ENCODE assay signal across 14 cellular contexts in genomic region chr12:60148831-60149230, GRCh38.
A peak's percentile ranks its signal among the peaks of the same experiment; 100 is the strongest.
DNase-seq lines count a peak whose midpoint lies in the region; ATAC-seq and TF ChIP-seq lines count a peak whose summit lies in the region.
"Had no signal": no experiment of that assay in that cellular context is flagged by ENCODE, and none has a peak within 500 bp of the region (broad histone marks: within the 10 kb centered on the region; RNA-seq: fewer than 3 reads in every experiment).

No MANE protein-coding gene starts in this region.

- no peak overlapping the region for H3K27ac ChIP-seq in vagina
- H3K27ac ChIP-seq: C4-2B had no signal

- H3K9me3 ChIP-seq in vagina, result no peaks in the 10 kb centered on the region

- TF ChIP-seq POLR2A in vagina (IDR thresholded peaks at IDR 0.05), result no peak

- intact Hi-C loops in vagina (cut with DNase I), result no loop called here

- H3K27me3 ChIP-seq in vagina, result no peaks in the 10 kb centered on the region

- TF ChIP-seq CTCF in AG09319 (IDR thresholded peaks at IDR 0.05; ENCODE audit: low read depth, low read length) (no peak), vagina (IDR thresholded peaks at IDR 0.05) (no peak)

- ATAC-seq in HG02870 (IDR thresholded peaks at IDR 0.05; ENCODE audit: unreplicated experiment), result no peak

- no peak overlapping the region for H3K4me3 ChIP-seq in vagina

- H3K36me3 ChIP-seq in vagina, result no peaks in the 10 kb centered on the region

- DNase-seq in AG09319 (ENCODE audit: extremely low read depth, low read depth) (peak; percentile 31), M059J (ENCODE audit: low read depth) (peak; percentile 83), dermis blood vessel endothelial cell (peak; percentile 67), myocyte (ENCODE audit: low read depth) (peak; percentile 36), Kasumi-1 (lab: John Stamatoyannopoulos, UW) (no peak), vagina (ENCODE audit: extremely low spot score in 2 of 2) (no peak)
- DNase-seq in activated effector memory CD4-positive, alpha-beta T cell treated with anti-CD3 and anti-CD28 coated beads, Interleukin-2, amount 50 U/mL, for 16 hours, result no peak
- DNase-seq: activated B cell treated with CpG ODN at 0.5 μM for 24 hours; activated CD8-positive, alpha-beta memory T cell treated with anti-CD3 and anti-CD28 coated beads, Interleukin-2, amount 50 U/mL, for 48 hours; anterior cingulate cortex; NCI-H526; SHP77 treated with DMSO at 0.1 percent for 48 hours had no signal

- peaks cover 9% of the 10 kb centered on the region for H3K4me1 ChIP-seq in vagina

Comparison
In these comparisons a context has a peak if more than half of its experiments do, and no peak if none do; other contexts are left out.
1. DNase-seq: peak in AG09319 (single experiment), M059J (single experiment), dermis blood vessel endothelial cell (single experiment) and myocyte (single experiment); none in Kasumi-1 (0 of 2), activated effector memory CD4-positive, alpha-beta T cell treated with anti-CD3 and anti-CD28 coated beads, Interleukin-2, amount 50 U/mL, for 16 hours (single experiment) and vagina (0 of 2).